Comparison of ENCODE assay signal across 18 cellular contexts in the genomic region with DNA sequence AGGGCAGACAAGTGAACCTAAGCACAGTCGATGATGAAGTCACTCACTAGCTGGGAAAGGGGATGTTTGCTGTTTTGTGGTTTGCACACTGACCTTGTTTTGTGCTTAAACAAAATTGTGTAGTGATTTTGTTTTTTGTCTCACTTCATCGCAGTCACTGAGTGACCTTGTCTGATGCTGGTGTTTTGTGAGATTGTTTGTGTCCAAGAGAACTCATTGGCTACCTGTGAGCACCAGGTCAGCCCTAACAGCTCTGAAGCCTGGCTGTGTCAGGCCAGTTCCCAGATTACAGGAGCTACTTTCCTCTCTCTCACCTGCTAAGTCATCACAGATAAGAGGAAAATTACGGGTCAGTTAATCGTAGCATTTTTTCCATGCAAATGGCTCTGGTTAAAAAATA. TPM values are rescaled to one million over a fixed set of nuclear protein-coding genes. Genes with fewer than 3 reads are reported as not detected.
DNase-seq lines count a peak whose midpoint lies in the region; ATAC-seq, FAIRE-seq and TF ChIP-seq lines count a peak whose summit lies in the region.
"Had no signal": no experiment of that assay in that cellular context is flagged by ENCODE, and none has a peak within 500 bp of the region (broad histone marks: within the 10 kb centered on the region; RNA-seq: fewer than 3 reads in every experiment).

No MANE protein-coding gene starts in this region.

- peaks cover 4% of the 10 kb centered on the region for H3K79me1 ChIP-seq in mesendoderm (ENCODE audit: low read length)

- no peak overlapping the region for H2BK120ac ChIP-seq in mesendoderm (ENCODE audit: low read depth, low read length)

- H3K27me3 Mint-ChIP-seq in activated CD4-positive, alpha-beta T cell treated with anti-CD3 and anti-CD28 coated beads for 36 hours = no peaks in the 10 kb centered on the region
- no peaks in the 10 kb centered on the region for H3K27me3 Mint-ChIP-seq in T-cell

- H4K8ac ChIP-seq in mesendoderm (ENCODE audit: low read depth, low read length) = no peak overlapping the region

- TF ChIP-seq CTCF in endothelial cell of umbilical vein (IDR thresholded peaks at IDR 0.05; ENCODE audit: extremely low read depth in 1 of 2, insufficient read depth in 1 of 2, low read depth in 1 of 2, low read length in 2 of 2) = no peak
- no peak for TF ChIP-seq CTCF in hepatocyte (IDR thresholded peaks at IDR 0.05; ENCODE audit: poor library complexity)

- 76% methylated on average over 4 of the region's 4 CpGs for WGBS in hepatocyte (ENCODE audit: low lambda C conversion rate, missing lambda C conversion rate)
- no CpG with 5 or more reads among the region's 4 CpGs for WGBS in mesendoderm (ENCODE audit: extremely low coverage, insufficient coverage, low lambda C conversion rate)

- H3K23ac ChIP-seq in mesendoderm (ENCODE audit: low read length) = no peak overlapping the region

- H3K27ac ChIP-seq in endothelial cell of umbilical vein (ENCODE audit: insufficient read depth, low read depth, low read length) (no peak overlapping the region), hepatocyte (no peak overlapping the region), mesendoderm (ENCODE audit: low read depth, low read length) (no peak overlapping the region)
- H3K27ac ChIP-seq: A549, RWPE1 had no signal

- no peak for TF ChIP-seq POLR2A in endothelial cell of umbilical vein (IDR thresholded peaks at IDR 0.05; ENCODE audit: low read depth, low read length)

- no peak for ATAC-seq in activated CD4-positive, alpha-beta T cell treated with anti-CD3 and anti-CD28 coated beads for 36 hours
- no peak for ATAC-seq in T-cell (replicated peaks in 1 of 4)
- ATAC-seq in stimulated activated effector memory CD8-positive, alpha-beta T cell treated with anti-CD3 and anti-CD28 coated beads, Interleukin-12 subunit alpha, Interleukin-12 subunit beta, amount 100 ng/mL, for 72 hours = no peak
- ATAC-seq: A549 had no signal

- H2BK15ac ChIP-seq in mesendoderm (replicated peaks; ENCODE audit: low read depth) = no peak overlapping the region

- H3K9me1 ChIP-seq in endothelial cell of umbilical vein (replicated peaks; ENCODE audit: control insufficient read depth, extremely low read depth, insufficient read depth, low read length) = no peaks in the 10 kb centered on the region

- no peaks in the 10 kb centered on the region for H3K9me2 ChIP-seq in hepatocyte (replicated peaks; ENCODE audit: insufficient read depth)

- peak overlapping the region; percentile 4 for H3K27ac Mint-ChIP-seq in activated CD4-positive, alpha-beta T cell treated with anti-CD3 and anti-CD28 coated beads for 36 hours
- peak overlapping the region; percentile 55 to 97 for H3K27ac Mint-ChIP-seq in T-cell
- H3K27ac Mint-ChIP-seq in stimulated activated effector memory CD8-positive, alpha-beta T cell treated with anti-CD3 and anti-CD28 coated beads, Interleukin-12 subunit alpha, Interleukin-12 subunit beta, amount 100 ng/mL, for 72 hours = peak overlapping the region; percentile 90

- intact Hi-C loops in activated CD4-positive, alpha-beta T cell treated with anti-CD3 and anti-CD28 coated beads for 36 hours (cut with DNase I, micrococcal nuclease) = no loop called here
- intact Hi-C loops in endothelial cell of umbilical vein (cut with micrococcal nuclease) = no loop called here

- no peak overlapping the region for H3K4me3 ChIP-seq in endothelial cell of umbilical vein (replicated peaks in 1 of 3; ENCODE audit: insufficient read depth in 1 of 3, low read depth in 1 of 3, low read length in 3 of 3)
- no peak overlapping the region for H3K4me3 ChIP-seq in hepatocyte
- H3K4me3 ChIP-seq in mesendoderm (ENCODE audit: low read length) = no peak overlapping the region
- H3K4me3 ChIP-seq: A549, MG63, tibial nerve had no signal

- H3K9me3 ChIP-seq in endothelial cell of umbilical vein (replicated peaks; ENCODE audit: control insufficient read depth, insufficient read depth, low read length) (no peaks in the 10 kb centered on the region), hepatocyte (ENCODE audit: low read depth) (no peaks in the 10 kb centered on the region)
- H3K9me3 ChIP-seq: A549, MG63, tibial nerve had no signal

- no peak overlapping the region for H2AFZ ChIP-seq in endothelial cell of umbilical vein (ENCODE audit: low read depth, low read length)
- H2AFZ ChIP-seq in hepatocyte = no peak overlapping the region

- DNase-seq in activated CD4-positive, alpha-beta T cell treated with anti-CD3 and anti-CD28 coated beads for 36 hours = no peak
- no peak for DNase-seq in activated CD4-positive, alpha-beta T cell treated with anti-CD3 and anti-CD28 coated beads, Interleukin-2, amount 50 U/mL, for 48 hours
- DNase-seq in T-cell (no peak), endothelial cell of umbilical vein (ENCODE audit: low read depth, low spot score) (no peak), hepatocyte (ENCODE audit: low spot score) (no peak), nucleus accumbens (lab: John Stamatoyannopoulos, UW) (no peak), mesendoderm (no peak)
- no peak for DNase-seq in stimulated activated effector memory CD8-positive, alpha-beta T cell treated with anti-CD3 and anti-CD28 coated beads, Interleukin-12 subunit alpha, Interleukin-12 subunit beta, amount 100 ng/mL, for 72 hours (ENCODE audit: low spot score in 2 of 2)
- DNase-seq: activated CD4-positive, alpha-beta T cell treated with anti-CD3 and anti-CD28 coated beads for 48 hours; activated gamma-delta T cell treated with Interleukin-2 at 50 U/mL for 16 hours; MG63; NCI-H748 treated with DMSO at 0.1 percent for 48 hours; retina had no signal

- H3K9ac ChIP-seq in endothelial cell of umbilical vein (replicated peaks; ENCODE audit: extremely low read depth, insufficient read depth, low read length) = no peak overlapping the region
- H3K9ac ChIP-seq in mesendoderm (ENCODE audit: low read length) = no peak overlapping the region

- H4K20me1 ChIP-seq in endothelial cell of umbilical vein (replicated peaks; ENCODE audit: control insufficient read depth, extremely low read depth, insufficient read depth, low read length) (no peaks in the 10 kb centered on the region), hepatocyte (ENCODE audit: insufficient read depth, poor library complexity, severe bottlenecking) (no peaks in the 10 kb centered on the region)

- H3K56ac ChIP-seq in mesendoderm (ENCODE audit: low read length) = no peak overlapping the region

- no TSS peak for BruUV-seq in endothelial cell of umbilical vein (replicated peaks; lab: Mats Ljungman, UMichigan)

- no peaks in the 10 kb centered on the region for H3K27me3 ChIP-seq in endothelial cell of umbilical vein (ENCODE audit: control insufficient read depth in 2 of 2, insufficient read depth in 2 of 2, low read length in 2 of 2)
- no peaks in the 10 kb centered on the region for H3K27me3 ChIP-seq in hepatocyte
- no peaks in the 10 kb centered on the region for H3K27me3 ChIP-seq in mesendoderm (ENCODE audit: insufficient read depth, low read length, poor library complexity)
- H3K27me3 ChIP-seq: MG63, tibial nerve had no signal

- H3K4me3 Mint-ChIP-seq in activated CD4-positive, alpha-beta T cell treated with anti-CD3 and anti-CD28 coated beads for 36 hours = no peak overlapping the region
- H3K4me3 Mint-ChIP-seq in T-cell = no peak overlapping the region
- H3K4me3 Mint-ChIP-seq in stimulated activated effector memory CD8-positive, alpha-beta T cell treated with anti-CD3 and anti-CD28 coated beads, Interleukin-12 subunit alpha, Interleukin-12 subunit beta, amount 100 ng/mL, for 72 hours = no peak overlapping the region

- dilution Hi-C loops in endothelial cell of umbilical vein (cut with MboI; ENCODE audit: extremely low pct_ligation_motif_present, low sequenced_read_pairs) = no loop called here

- H3K4me1 ChIP-seq in endothelial cell of umbilical vein (ENCODE audit: control insufficient read depth, extremely low read depth, insufficient read depth, low read length) (peaks cover 35% of the 10 kb centered on the region), hepatocyte (ENCODE audit: insufficient read depth) (peaks cover 19% of the 10 kb centered on the region), mesendoderm (ENCODE audit: control insufficient read depth, low read depth, low read length) (peaks cover 6% of the 10 kb centered on the region)

- H3K36me3 ChIP-seq in endothelial cell of umbilical vein (ENCODE audit: control insufficient read depth in 2 of 2, extremely low read depth in 1 of 2, insufficient read depth in 2 of 2, low read length in 2 of 2) (peaks cover 0 to 13% of the 10 kb centered on the region in 2 experiments), hepatocyte (replicated peaks; ENCODE audit: insufficient read depth, low read depth) (no peaks in the 10 kb centered on the region), mesendoderm (ENCODE audit: control insufficient read depth, insufficient read depth, low read length) (no peaks in the 10 kb centered on the region)

- no peak overlapping the region for H2AK5ac ChIP-seq in mesendoderm (ENCODE audit: low read length)

- H3K36me3 Mint-ChIP-seq in activated CD4-positive, alpha-beta T cell treated with anti-CD3 and anti-CD28 coated beads for 36 hours (ENCODE audit: low read depth) = peaks cover 15% of the 10 kb centered on the region
- H3K36me3 Mint-ChIP-seq in T-cell = peaks cover 11% of the 10 kb centered on the region
- H3K36me3 Mint-ChIP-seq in stimulated activated effector memory CD8-positive, alpha-beta T cell treated with anti-CD3 and anti-CD28 coated beads, Interleukin-12 subunit alpha, Interleukin-12 subunit beta, amount 100 ng/mL, for 72 hours = peaks cover 40% of the 10 kb centered on the region

- peaks cover 16% of the 10 kb centered on the region for H3K79me2 ChIP-seq in endothelial cell of umbilical vein (ENCODE audit: control insufficient read depth, insufficient read depth, low read length)
- H3K79me2 ChIP-seq in hepatocyte = peaks cover 10% of the 10 kb centered on the region
- no peaks in the 10 kb centered on the region for H3K79me2 ChIP-seq in mesendoderm (ENCODE audit: control insufficient read depth, insufficient read depth, low read length)

- H3K18ac ChIP-seq in mesendoderm (ENCODE audit: low read length) = no peak overlapping the region

- H3K4me1 Mint-ChIP-seq in activated CD4-positive, alpha-beta T cell treated with anti-CD3 and anti-CD28 coated beads for 36 hours = peaks cover 36% of the 10 kb centered on the region
- peaks cover 45 to 51% (median 45%) of the 10 kb centered on the region in 3 donors for H3K4me1 Mint-ChIP-seq in T-cell
- H3K4me1 Mint-ChIP-seq in stimulated activated effector memory CD8-positive, alpha-beta T cell treated with anti-CD3 and anti-CD28 coated beads, Interleukin-12 subunit alpha, Interleukin-12 subunit beta, amount 100 ng/mL, for 72 hours = peaks cover 52% of the 10 kb centered on the region

- POLR2A ChIA-PET in activated CD4-positive, alpha-beta T cell treated with anti-CD3 and anti-CD28 coated beads for 36 hours (lab: Charles Lee) = no interaction called here
- POLR2A ChIA-PET in T-cell (lab: Charles Lee) = interaction anchor here (0.6 to 0.9 kb wide), 3 partner anchors 35 to 293 kb away, joined by 3 to 10 read pairs (median 3); no protein-coding TSS in a partner anchor
- POLR2A ChIA-PET in endothelial cell of umbilical vein (lab: Charles Lee) = no interaction called here

- CTCF ChIA-PET in activated CD4-positive, alpha-beta T cell treated with anti-CD3 and anti-CD28 coated beads for 36 hours (lab: Charles Lee) = interaction anchor here (0.6 to 7.4 kb wide), 10 partner anchors 15 to 99 kb away, joined by 3 to 112 read pairs (median 4); a partner anchor contains a TSS
- CTCF ChIA-PET in T-cell (lab: Charles Lee) = interaction anchor here in 1 of 2 donors (1.0 to 1.6 kb wide), 4 partner anchors 28 to 340 kb away, joined by 4 to 8 read pairs (median 6); a partner anchor contains a TSS
- CTCF ChIA-PET in endothelial cell of umbilical vein (lab: Charles Lee) = interaction anchor here (1.2 to 11.9 kb wide), 2 partner anchors 23 to 65 kb away, joined by 3 to 236 read pairs; a partner anchor contains a TSS

- H3K9me3 Mint-ChIP-seq in activated CD4-positive, alpha-beta T cell treated with anti-CD3 and anti-CD28 coated beads for 36 hours (ENCODE audit: low read depth) = no peaks in the 10 kb centered on the region
- H3K9me3 Mint-ChIP-seq in T-cell = no peaks in the 10 kb centered on the region
- H3K9me3 Mint-ChIP-seq in stimulated activated effector memory CD8-positive, alpha-beta T cell treated with anti-CD3 and anti-CD28 coated beads, Interleukin-12 subunit alpha, Interleukin-12 subunit beta, amount 100 ng/mL, for 72 hours = no peaks in the 10 kb centered on the region

- H3K4ac ChIP-seq in mesendoderm (ENCODE audit: low read depth, low read length) = no peak overlapping the region

- no peak overlapping the region for H4K5ac ChIP-seq in mesendoderm (ENCODE audit: low read length)

- FAIRE-seq in endothelial cell of umbilical vein (lab: Jason Lieb, UNC) = peak; percentile 26
- FAIRE-seq: A549, endometrium, HTR-8/SVneo had no signal

- H3K4me2 ChIP-seq in endothelial cell of umbilical vein (ENCODE audit: insufficient read depth, low read length) (no peak overlapping the region), hepatocyte (no peak overlapping the region), mesendoderm (ENCODE audit: low read length) (no peak overlapping the region)
- H3K4me2 ChIP-seq: A549 had no signal

- H2BK5ac ChIP-seq in mesendoderm (ENCODE audit: low read length) = no peak overlapping the region

RNA-seq across cellular contexts. Expression of a gene that starts 3.9 kb away (rescaled TPM):
- total RNA-seq in activated CD4-positive, alpha-beta T cell treated with anti-CD3 and anti-CD28 coated beads for 36 hours = 100 to 1,000 TPM; 132 to 160 TPM
- total RNA-seq in T-cell (100 to 1,000 TPM; 181 to 298 (median 276) TPM), endothelial cell of umbilical vein (133 and 161 TPM in 2 replicates), hepatocyte (44.9 and 52.3 TPM in 2 replicates)
- polyA plus RNA-seq in endothelial cell of umbilical vein (233 and 234 TPM in 2 replicates), hepatocyte (40.0 and 43.8 TPM in 2 replicates)
- 159 and 161 TPM in 2 replicates for polyA plus RNA-seq in endothelial cell of umbilical vein (2011; cell fraction: cytosol; rRNA removed)
- polyA plus RNA-seq in endothelial cell of umbilical vein (2011; cell fraction: nucleus; rRNA removed) = 247 and 260 TPM in 2 replicates
- 106 and 110 TPM in 2 replicates for polyA plus RNA-seq in endothelial cell of umbilical vein (2012)
- 309 and 339 TPM in 2 replicates for polyA minus RNA-seq in endothelial cell of umbilical vein
- polyA minus RNA-seq in endothelial cell of umbilical vein (2011; cell fraction: cytosol; rRNA and poly(A)+ RNA removed) = 102 TPM
- 90.2 and 91.4 TPM in 2 replicates for polyA minus RNA-seq in endothelial cell of umbilical vein (2011; cell fraction: nucleus; rRNA and poly(A)+ RNA removed)
- polyA plus RNA-seq in mesendoderm (2013, experiment 1 of 2) = 55.9 TPM
- polyA plus RNA-seq in mesendoderm (2013, experiment 2 of 2) = 55.7 TPM

RNA-seq across cellular contexts. Expression of a gene that starts 6.1 kb away (rescaled TPM):
- total RNA-seq in activated CD4-positive, alpha-beta T cell treated with anti-CD3 and anti-CD28 coated beads for 36 hours = 1 to 10 TPM; 6.4 to 6.5 TPM
- total RNA-seq in T-cell (10 to 100 TPM in 3 of 5 donors, 1 to 10 TPM in 2; 8.4 to 15.1 (median 11.4) TPM), endothelial cell of umbilical vein (8.7 and 10.1 TPM in 2 replicates), hepatocyte (3.7 and 9.0 TPM in 2 replicates)
- polyA plus RNA-seq in endothelial cell of umbilical vein (2.6 and 3.0 TPM in 2 replicates), hepatocyte (2.2 and 5.7 TPM in 2 replicates)
- 1.3 and 1.5 TPM in 2 replicates for polyA plus RNA-seq in endothelial cell of umbilical vein (2011; cell fraction: cytosol; rRNA removed)
- 5.0 and 6.5 TPM in 2 replicates for polyA plus RNA-seq in endothelial cell of umbilical vein (2011; cell fraction: nucleus; rRNA removed)
- polyA plus RNA-seq in endothelial cell of umbilical vein (2012) = 3.1 and 3.8 TPM in 2 replicates
- 12.2 and 15.4 TPM in 2 replicates for polyA minus RNA-seq in endothelial cell of umbilical vein
- 3.3 TPM for polyA minus RNA-seq in endothelial cell of umbilical vein (2011; cell fraction: cytosol; rRNA and poly(A)+ RNA removed)
- 13.9 and 21.3 TPM in 2 replicates for polyA minus RNA-seq in endothelial cell of umbilical vein (2011; cell fraction: nucleus; rRNA and poly(A)+ RNA removed)
- 2.1 TPM for polyA plus RNA-seq in mesendoderm (2013, experiment 1 of 2)
- polyA plus RNA-seq in mesendoderm (2013, experiment 2 of 2) = 2.1 TPM

RNA-seq across cellular contexts. Expression of a gene that starts 7.7 kb away (rescaled TPM):
- total RNA-seq in activated CD4-positive, alpha-beta T cell treated with anti-CD3 and anti-CD28 coated beads for 36 hours = 1,000 to 10,000 TPM; 5,101 to 9,949 TPM
- total RNA-seq in T-cell (1,000 to 10,000 TPM; 4,612 to 5,648 (median 5,133) TPM), endothelial cell of umbilical vein (3,212 and 3,428 TPM in 2 replicates), hepatocyte (2,379 and 2,801 TPM in 2 replicates)
- polyA plus RNA-seq in endothelial cell of umbilical vein (9,033 and 9,990 TPM in 2 replicates), hepatocyte (2,115 and 2,240 TPM in 2 replicates)
- polyA plus RNA-seq in endothelial cell of umbilical vein (2011; cell fraction: cytosol; rRNA removed) = 14,118 and 16,245 TPM in 2 replicates
- polyA plus RNA-seq in endothelial cell of umbilical vein (2011; cell fraction: nucleus; rRNA removed) = 3,801 and 4,276 TPM in 2 replicates
- 9,351 and 9,763 TPM in 2 replicates for polyA plus RNA-seq in endothelial cell of umbilical vein (2012)
- polyA minus RNA-seq in endothelial cell of umbilical vein = 1,710 and 2,069 TPM in 2 replicates
- polyA minus RNA-seq in endothelial cell of umbilical vein (2011; cell fraction: cytosol; rRNA and poly(A)+ RNA removed) = 1,085 TPM
- 238 and 301 TPM in 2 replicates for polyA minus RNA-seq in endothelial cell of umbilical vein (2011; cell fraction: nucleus; rRNA and poly(A)+ RNA removed)
- polyA plus RNA-seq in mesendoderm (2013, experiment 1 of 2) = 13,921 TPM
- 13,663 TPM for polyA plus RNA-seq in mesendoderm (2013, experiment 2 of 2)

RNA-seq across cellular contexts. Expression of a gene that starts 19.8 kb away (rescaled TPM):
- total RNA-seq in activated CD4-positive, alpha-beta T cell treated with anti-CD3 and anti-CD28 coated beads for 36 hours = 100 to 1,000 TPM; 446 to 695 TPM
- total RNA-seq in T-cell (100 to 1,000 TPM in 3 of 5 donors, 10 to 100 TPM in 2; 67.5 to 113 (median 104) TPM), endothelial cell of umbilical vein (170 and 188 TPM in 2 replicates), hepatocyte (87.9 and 90.7 TPM in 2 replicates)
- polyA plus RNA-seq in endothelial cell of umbilical vein (94.2 and 121 TPM in 2 replicates), hepatocyte (102 and 109 TPM in 2 replicates)
- 223 and 250 TPM in 2 replicates for polyA plus RNA-seq in endothelial cell of umbilical vein (2011; cell fraction: cytosol; rRNA removed)
- 154 and 214 TPM in 2 replicates for polyA plus RNA-seq in endothelial cell of umbilical vein (2011; cell fraction: nucleus; rRNA removed)
- 200 and 296 TPM in 2 replicates for polyA plus RNA-seq in endothelial cell of umbilical vein (2012)
- 85.5 and 96.0 TPM in 2 replicates for polyA minus RNA-seq in endothelial cell of umbilical vein
- polyA minus RNA-seq in endothelial cell of umbilical vein (2011; cell fraction: cytosol; rRNA and poly(A)+ RNA removed) = 177 TPM
- polyA minus RNA-seq in endothelial cell of umbilical vein (2011; cell fraction: nucleus; rRNA and poly(A)+ RNA removed) = 41.8 and 42.7 TPM in 2 replicates
- polyA plus RNA-seq in mesendoderm (2013, experiment 1 of 2) = 327 TPM
- 330 TPM for polyA plus RNA-seq in mesendoderm (2013, experiment 2 of 2)

RNA-seq across cellular contexts. Expression of a gene that starts 28.3 kb away (rescaled TPM):
- 10 to 100 TPM; 76.3 to 79.3 TPM for total RNA-seq in activated CD4-positive, alpha-beta T cell treated with anti-CD3 and anti-CD28 coated beads for 36 hours
- total RNA-seq in T-cell (10 to 100 TPM in 1 of 5 donors, 1 to 10 TPM in 4; 5.9 to 12.4 (median 7.7) TPM), endothelial cell of umbilical vein (135 and 137 TPM in 2 replicates), hepatocyte (80.6 and 98.1 TPM in 2 replicates)
- polyA plus RNA-seq in endothelial cell of umbilical vein (130 and 185 TPM in 2 replicates), hepatocyte (82.2 and 83.9 TPM in 2 replicates)
- polyA plus RNA-seq in endothelial cell of umbilical vein (2011; cell fraction: cytosol; rRNA removed) = 126 and 160 TPM in 2 replicates
- polyA plus RNA-seq in endothelial cell of umbilical vein (2011; cell fraction: nucleus; rRNA removed) = 61.3 and 80.4 TPM in 2 replicates
- polyA plus RNA-seq in endothelial cell of umbilical vein (2012) = 94.9 and 153 TPM in 2 replicates
- polyA minus RNA-seq in endothelial cell of umbilical vein = 46.8 and 54.7 TPM in 2 replicates
- 28.4 TPM for polyA minus RNA-seq in endothelial cell of umbilical vein (2011; cell fraction: cytosol; rRNA and poly(A)+ RNA removed)
- 11.9 and 12.2 TPM in 2 replicates for polyA minus RNA-seq in endothelial cell of umbilical vein (2011; cell fraction: nucleus; rRNA and poly(A)+ RNA removed)
- 121 TPM for polyA plus RNA-seq in mesendoderm (2013, experiment 1 of 2)
- polyA plus RNA-seq in mesendoderm (2013, experiment 2 of 2) = 137 TPM

Comparison
In these comparisons a context has a peak if more than half of its experiments do, and no peak if none do; other contexts are left out.
1. H3K27ac Mint-ChIP-seq: peak in every context shown above with its lines; median percentile 90 in stimulated activated effector memory CD8-positive, alpha-beta T cell treated with anti-CD3 and anti-CD28 coated beads, Interleukin-12 subunit alpha, Interleukin-12 subunit beta, amount 100 ng/mL, for 72 hours; 76 in T-cell; 4 in activated CD4-positive, alpha-beta T cell treated with anti-CD3 and anti-CD28 coated beads for 36 hours.
2. POLR2A ChIA-PET loops: an anchor here in T-cell (0.6 to 0.9 kb wide); none called in activated CD4-positive, alpha-beta T cell treated with anti-CD3 and anti-CD28 coated beads for 36 hours and endothelial cell of umbilical vein.